1 cellular context compared by ENCODE assay signal in genomic region chr15:84600687-84601554, GRCh38.
A peak's percentile ranks its signal among the peaks of the same experiment; 100 is the strongest.
TF ChIP-seq lines count a peak whose summit lies in the region.

Gene ZSCAN2 (plus strand): TSS chr15:84601009. CDS start chr15:84603928, 2,919 bp downstream.

TF ChIP-seq in HEK293, 187 proteins besides CTCF, POLR2A, EP300 and RAD21 (continued from another document and continues in another):
- TF ChIP-seq PRDM10 (tag by site-specific recombination; IDR thresholded peaks at IDR 0.05) (0 out of 2 replicates have a peak, but pooled peaks have one; percentile 55), ZNF155 (tag by site-specific recombination; IDR thresholded peaks at IDR 0.05) (no peak), ZNF677 (tag by site-specific recombination; IDR thresholded peaks at IDR 0.05) (no peak), REPIN1 (tag by site-specific recombination; IDR thresholded peaks at IDR 0.05; ENCODE audit: low read depth) (peak; percentile 65; the same call in 1 of the 2 replicates), HOXA7 (CRISPR knock-in tag; IDR thresholded peaks at IDR 0.05; ENCODE audit: borderline replicate concordance) (no peak), ZNF184 (tag by site-specific recombination; IDR thresholded peaks at IDR 0.05) (no peak), ZNF404 (tag by site-specific recombination; IDR thresholded peaks at IDR 0.05) (no peak), ZNF114 (tag by site-specific recombination; IDR thresholded peaks at IDR 0.05) (no peak), ZNF394 (tag by site-specific recombination; IDR thresholded peaks at IDR 0.05; ENCODE audit: borderline replicate concordance) (no peak), ZFP41 (tag by site-specific recombination; IDR thresholded peaks at IDR 0.05; ENCODE audit: borderline replicate concordance) (no peak), ZBTB21 (tag by site-specific recombination; IDR thresholded peaks at IDR 0.05) (no peak), ZNF548 (tag by site-specific recombination; IDR thresholded peaks at IDR 0.05) (no peak), SP7 (tag by site-specific recombination; IDR thresholded peaks at IDR 0.05) (peak; percentile 64), GFI1B (tag by site-specific recombination; IDR thresholded peaks at IDR 0.05) (no peak), ZNF768 (tag by site-specific recombination; IDR thresholded peaks at IDR 0.05) (no peak), AEBP2 (tag by site-specific recombination; IDR thresholded peaks at IDR 0.05; ENCODE audit: borderline replicate concordance) (no peak), ZNF558 (tag by site-specific recombination; IDR thresholded peaks at IDR 0.05) (no peak), ZNF26 (tag by site-specific recombination; IDR thresholded peaks at IDR 0.05) (no peak), ZNF169 (tag by site-specific recombination; IDR thresholded peaks at IDR 0.05) (no peak), ZNF701 (tag by site-specific recombination; IDR thresholded peaks at IDR 0.05) (no peak), ZEB2 (tag by site-specific recombination; IDR thresholded peaks at IDR 0.05) (peak; percentile 80), ZNF660 (tag by site-specific recombination; IDR thresholded peaks at IDR 0.05) (0 out of 2 replicates have a peak, but pooled peaks have one; percentile 49)
- TF ChIP-seq, protein P1, sequence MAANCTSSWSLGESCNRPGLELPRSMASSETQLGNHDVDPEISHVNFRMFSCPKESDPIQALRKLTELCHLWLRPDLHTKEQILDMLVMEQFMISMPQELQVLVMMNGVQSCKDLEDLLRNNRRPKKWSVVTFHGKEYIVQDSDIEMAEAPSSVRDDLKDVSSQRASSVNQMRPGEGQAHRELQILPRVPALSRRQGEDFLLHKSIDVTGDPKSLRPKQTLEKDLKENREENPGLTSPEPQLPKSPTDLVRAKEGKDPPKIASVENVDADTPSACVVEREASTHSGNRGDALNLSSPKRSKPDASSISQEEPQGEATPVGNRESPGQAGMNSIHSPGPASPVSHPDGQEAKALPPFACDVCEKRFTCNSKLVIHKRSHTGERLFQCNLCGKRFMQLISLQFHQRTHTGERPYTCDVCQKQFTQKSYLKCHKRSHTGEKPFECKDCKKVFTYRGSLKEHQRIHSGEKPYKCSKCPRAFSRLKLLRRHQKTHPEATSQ (tag by site-specific recombination; IDR thresholded peaks at IDR 0.05) = peak; percentile 66; the same call in 1 of the 2 replicates
- TF ChIP-seq, protein P2, sequence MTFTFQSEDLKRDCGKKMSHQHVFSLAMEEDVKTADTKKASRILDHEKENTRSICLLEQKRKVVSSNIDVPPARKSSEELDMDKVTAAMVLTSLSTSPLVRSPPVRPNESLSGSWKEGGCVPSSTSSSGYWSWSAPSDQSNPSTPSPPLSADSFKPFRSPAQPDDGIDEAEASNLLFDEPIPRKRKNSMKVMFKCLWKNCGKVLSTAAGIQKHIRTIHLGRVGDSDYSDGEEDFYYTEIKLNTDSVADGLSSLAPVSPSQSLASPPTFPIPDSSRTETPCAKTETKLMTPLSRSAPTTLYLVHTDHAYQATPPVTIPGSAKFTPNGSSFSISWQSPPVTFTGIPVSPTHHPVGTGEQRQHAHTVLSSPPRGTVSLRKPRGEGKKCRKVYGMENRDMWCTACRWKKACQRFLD (tag by site-specific recombination; IDR thresholded peaks at IDR 0.05) = no peak
- TF ChIP-seq, protein P3, sequence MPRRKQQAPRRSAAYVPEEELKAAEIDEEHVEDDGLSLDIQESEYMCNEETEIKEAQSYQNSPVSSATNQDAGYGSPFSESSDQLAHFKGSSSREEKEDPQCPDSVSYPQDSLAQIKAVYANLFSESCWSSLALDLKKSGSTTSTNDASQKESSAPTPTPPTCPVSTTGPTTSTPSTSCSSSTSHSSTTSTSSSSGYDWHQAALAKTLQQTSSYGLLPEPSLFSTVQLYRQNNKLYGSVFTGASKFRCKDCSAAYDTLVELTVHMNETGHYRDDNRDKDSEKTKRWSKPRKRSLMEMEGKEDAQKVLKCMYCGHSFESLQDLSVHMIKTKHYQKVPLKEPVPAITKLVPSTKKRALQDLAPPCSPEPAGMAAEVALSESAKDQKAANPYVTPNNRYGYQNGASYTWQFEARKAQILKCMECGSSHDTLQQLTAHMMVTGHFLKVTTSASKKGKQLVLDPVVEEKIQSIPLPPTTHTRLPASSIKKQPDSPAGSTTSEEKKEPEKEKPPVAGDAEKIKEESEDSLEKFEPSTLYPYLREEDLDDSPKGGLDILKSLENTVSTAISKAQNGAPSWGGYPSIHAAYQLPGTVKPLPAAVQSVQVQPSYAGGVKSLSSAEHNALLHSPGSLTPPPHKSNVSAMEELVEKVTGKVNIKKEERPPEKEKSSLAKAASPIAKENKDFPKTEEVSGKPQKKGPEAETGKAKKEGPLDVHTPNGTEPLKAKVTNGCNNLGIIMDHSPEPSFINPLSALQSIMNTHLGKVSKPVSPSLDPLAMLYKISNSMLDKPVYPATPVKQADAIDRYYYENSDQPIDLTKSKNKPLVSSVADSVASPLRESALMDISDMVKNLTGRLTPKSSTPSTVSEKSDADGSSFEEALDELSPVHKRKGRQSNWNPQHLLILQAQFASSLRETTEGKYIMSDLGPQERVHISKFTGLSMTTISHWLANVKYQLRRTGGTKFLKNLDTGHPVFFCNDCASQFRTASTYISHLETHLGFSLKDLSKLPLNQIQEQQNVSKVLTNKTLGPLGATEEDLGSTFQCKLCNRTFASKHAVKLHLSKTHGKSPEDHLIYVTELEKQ (tag by site-specific recombination; IDR thresholded peaks at IDR 0.05; ENCODE audit: borderline replicate concordance) = 0 out of 2 replicates have a peak, but pooled peaks have one; percentile 7
- TF ChIP-seq, protein P4, sequence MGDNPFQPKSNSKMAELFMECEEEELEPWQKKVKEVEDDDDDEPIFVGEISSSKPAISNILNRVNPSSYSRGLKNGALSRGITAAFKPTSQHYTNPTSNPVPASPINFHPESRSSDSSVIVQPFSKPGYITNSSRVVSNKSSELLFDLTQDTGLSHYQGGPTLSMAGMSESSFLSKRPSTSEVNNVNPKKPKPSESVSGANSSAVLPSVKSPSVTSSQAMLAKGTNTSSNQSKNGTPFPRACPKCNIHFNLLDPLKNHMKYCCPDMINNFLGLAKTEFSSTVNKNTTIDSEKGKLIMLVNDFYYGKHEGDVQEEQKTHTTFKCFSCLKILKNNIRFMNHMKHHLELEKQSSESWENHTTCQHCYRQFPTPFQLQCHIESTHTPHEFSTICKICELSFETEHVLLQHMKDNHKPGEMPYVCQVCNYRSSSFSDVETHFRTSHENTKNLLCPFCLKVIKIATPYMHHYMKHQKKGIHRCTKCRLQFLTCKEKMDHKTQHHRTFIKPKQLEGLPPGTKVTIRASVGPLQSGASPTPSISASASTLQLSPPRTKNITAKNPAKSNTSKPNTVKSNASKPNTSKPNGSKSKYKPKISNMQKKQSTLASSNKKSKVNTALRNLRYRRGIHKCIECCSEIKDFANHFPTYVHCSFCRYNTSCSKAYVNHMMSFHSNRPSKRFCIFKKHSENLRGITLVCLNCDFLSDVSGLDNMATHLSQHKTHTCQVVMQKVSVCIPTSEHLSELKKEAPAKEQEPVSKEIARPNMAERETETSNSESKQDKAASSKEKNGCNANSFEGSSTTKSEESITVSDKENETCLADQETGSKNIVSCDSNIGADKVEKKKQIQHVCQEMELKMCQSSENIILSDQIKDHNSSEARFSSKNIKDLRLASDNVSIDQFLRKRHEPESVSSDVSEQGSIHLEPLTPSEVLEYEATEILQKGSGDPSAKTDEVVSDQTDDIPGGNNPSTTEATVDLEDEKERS (tag by site-specific recombination; IDR thresholded peaks at IDR 0.05) = no peak
- TF ChIP-seq, protein P5, sequence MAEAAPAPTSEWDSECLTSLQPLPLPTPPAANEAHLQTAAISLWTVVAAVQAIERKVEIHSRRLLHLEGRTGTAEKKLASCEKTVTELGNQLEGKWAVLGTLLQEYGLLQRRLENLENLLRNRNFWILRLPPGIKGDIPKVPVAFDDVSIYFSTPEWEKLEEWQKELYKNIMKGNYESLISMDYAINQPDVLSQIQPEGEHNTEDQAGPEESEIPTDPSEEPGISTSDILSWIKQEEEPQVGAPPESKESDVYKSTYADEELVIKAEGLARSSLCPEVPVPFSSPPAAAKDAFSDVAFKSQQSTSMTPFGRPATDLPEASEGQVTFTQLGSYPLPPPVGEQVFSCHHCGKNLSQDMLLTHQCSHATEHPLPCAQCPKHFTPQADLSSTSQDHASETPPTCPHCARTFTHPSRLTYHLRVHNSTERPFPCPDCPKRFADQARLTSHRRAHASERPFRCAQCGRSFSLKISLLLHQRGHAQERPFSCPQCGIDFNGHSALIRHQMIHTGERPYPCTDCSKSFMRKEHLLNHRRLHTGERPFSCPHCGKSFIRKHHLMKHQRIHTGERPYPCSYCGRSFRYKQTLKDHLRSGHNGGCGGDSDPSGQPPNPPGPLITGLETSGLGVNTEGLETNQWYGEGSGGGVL (tag by site-specific recombination; IDR thresholded peaks at IDR 0.05) = no peak
- TF ChIP-seq, protein P6, sequence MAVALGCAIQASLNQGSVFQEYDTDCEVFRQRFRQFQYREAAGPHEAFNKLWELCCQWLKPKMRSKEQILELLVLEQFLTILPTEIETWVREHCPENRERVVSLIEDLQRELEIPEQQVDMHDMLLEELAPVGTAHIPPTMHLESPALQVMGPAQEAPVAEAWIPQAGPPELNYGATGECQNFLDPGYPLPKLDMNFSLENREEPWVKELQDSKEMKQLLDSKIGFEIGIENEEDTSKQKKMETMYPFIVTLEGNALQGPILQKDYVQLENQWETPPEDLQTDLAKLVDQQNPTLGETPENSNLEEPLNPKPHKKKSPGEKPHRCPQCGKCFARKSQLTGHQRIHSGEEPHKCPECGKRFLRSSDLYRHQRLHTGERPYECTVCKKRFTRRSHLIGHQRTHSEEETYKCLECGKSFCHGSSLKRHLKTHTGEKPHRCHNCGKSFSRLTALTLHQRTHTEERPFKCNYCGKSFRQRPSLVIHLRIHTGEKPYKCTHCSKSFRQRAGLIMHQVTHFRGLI (tag by site-specific recombination; IDR thresholded peaks at IDR 0.05) = no peak
- TF ChIP-seq, protein P7, sequence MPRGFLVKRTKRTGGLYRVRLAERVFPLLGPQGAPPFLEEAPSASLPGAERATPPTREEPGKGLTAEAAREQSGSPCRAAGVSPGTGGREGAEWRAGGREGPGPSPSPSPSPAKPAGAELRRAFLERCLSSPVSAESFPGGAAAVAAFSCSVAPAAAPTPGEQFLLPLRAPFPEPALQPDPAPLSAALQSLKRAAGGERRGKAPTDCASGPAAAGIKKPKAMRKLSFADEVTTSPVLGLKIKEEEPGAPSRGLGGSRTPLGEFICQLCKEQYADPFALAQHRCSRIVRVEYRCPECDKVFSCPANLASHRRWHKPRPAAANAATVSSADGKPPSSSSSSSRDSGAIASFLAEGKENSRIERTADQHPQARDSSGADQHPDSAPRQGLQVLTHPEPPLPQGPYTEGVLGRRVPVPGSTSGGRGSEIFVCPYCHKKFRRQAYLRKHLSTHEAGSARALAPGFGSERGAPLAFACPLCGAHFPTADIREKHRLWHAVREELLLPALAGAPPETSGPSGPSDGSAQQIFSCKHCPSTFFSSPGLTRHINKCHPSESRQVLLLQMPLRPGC (tag by site-specific recombination; IDR thresholded peaks at IDR 0.05) = no peak
- TF ChIP-seq, protein P8, sequence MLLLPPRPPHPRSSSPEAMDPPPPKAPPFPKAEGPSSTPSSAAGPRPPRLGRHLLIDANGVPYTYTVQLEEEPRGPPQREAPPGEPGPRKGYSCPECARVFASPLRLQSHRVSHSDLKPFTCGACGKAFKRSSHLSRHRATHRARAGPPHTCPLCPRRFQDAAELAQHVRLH (tag by site-specific recombination; IDR thresholded peaks at IDR 0.05) = no peak
- TF ChIP-seq, protein P9, sequence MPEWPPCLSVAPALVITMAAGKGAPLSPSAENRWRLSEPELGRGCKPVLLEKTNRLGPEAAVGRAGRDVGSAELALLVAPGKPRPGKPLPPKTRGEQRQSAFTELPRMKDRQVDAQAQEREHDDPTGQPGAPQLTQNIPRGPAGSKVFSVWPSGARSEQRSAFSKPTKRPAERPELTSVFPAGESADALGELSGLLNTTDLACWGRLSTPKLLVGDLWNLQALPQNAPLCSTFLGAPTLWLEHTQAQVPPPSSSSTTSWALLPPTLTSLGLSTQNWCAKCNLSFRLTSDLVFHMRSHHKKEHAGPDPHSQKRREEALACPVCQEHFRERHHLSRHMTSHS (tag by site-specific recombination; IDR thresholded peaks at IDR 0.05) = no peak
